1 cellular context compared by ENCODE assay signal in the genomic region with DNA sequence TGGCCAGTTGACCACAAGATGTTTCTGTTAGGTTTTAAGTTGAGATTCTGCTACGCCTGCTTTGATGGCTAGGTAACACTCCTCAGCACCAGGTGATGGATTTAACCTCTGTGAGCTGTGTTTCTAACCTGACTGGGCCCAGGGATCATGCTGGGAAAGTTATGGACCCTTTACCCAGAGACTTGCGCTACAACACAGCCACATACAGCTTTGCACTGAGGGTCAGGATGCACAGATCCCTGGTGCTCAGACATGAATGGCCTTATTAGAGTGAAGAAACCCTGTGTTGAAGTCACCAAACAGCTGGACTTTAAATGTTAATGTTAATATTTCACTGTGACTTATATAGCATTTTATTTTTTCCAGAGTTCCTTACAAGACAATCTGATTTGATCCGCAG.
TF ChIP-seq lines count a peak whose summit lies in the region.

No MANE protein-coding gene starts in this region.

TF ChIP-seq in HepG2, 621 proteins besides CTCF, POLR2A, EP300 and RAD21 (continued from another document and continues in another):
- TF ChIP-seq, protein P1, sequence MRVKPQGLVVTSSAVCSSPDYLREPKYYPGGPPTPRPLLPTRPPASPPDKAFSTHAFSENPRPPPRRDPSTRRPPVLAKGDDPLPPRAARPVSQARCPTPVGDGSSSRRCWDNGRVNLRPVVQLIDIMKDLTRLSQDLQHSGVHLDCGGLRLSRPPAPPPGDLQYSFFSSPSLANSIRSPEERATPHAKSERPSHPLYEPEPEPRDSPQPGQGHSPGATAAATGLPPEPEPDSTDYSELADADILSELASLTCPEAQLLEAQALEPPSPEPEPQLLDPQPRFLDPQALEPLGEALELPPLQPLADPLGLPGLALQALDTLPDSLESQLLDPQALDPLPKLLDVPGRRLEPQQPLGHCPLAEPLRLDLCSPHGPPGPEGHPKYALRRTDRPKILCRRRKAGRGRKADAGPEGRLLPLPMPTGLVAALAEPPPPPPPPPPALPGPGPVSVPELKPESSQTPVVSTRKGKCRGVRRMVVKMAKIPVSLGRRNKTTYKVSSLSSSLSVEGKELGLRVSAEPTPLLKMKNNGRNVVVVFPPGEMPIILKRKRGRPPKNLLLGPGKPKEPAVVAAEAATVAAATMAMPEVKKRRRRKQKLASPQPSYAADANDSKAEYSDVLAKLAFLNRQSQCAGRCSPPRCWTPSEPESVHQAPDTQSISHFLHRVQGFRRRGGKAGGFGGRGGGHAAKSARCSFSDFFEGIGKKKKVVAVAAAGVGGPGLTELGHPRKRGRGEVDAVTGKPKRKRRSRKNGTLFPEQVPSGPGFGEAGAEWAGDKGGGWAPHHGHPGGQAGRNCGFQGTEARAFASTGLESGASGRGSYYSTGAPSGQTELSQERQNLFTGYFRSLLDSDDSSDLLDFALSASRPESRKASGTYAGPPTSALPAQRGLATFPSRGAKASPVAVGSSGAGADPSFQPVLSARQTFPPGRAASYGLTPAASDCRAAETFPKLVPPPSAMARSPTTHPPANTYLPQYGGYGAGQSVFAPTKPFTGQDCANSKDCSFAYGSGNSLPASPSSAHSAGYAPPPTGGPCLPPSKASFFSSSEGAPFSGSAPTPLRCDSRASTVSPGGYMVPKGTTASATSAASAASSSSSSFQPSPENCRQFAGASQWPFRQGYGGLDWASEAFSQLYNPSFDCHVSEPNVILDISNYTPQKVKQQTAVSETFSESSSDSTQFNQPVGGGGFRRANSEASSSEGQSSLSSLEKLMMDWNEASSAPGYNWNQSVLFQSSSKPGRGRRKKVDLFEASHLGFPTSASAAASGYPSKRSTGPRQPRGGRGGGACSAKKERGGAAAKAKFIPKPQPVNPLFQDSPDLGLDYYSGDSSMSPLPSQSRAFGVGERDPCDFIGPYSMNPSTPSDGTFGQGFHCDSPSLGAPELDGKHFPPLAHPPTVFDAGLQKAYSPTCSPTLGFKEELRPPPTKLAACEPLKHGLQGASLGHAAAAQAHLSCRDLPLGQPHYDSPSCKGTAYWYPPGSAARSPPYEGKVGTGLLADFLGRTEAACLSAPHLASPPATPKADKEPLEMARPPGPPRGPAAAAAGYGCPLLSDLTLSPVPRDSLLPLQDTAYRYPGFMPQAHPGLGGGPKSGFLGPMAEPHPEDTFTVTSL (CRISPR knock-in tag; IDR thresholded peaks at IDR 0.05; ENCODE audit: borderline replicate concordance), result 0 out of 2 replicates have a peak, but pooled peaks have one; percentile 49
- no peak for TF ChIP-seq MTA3 (CRISPR knock-in tag; IDR thresholded peaks at IDR 0.05)
- no peak for TF ChIP-seq SRY (CRISPR knock-in tag; IDR thresholded peaks at IDR 0.05)
- TF ChIP-seq ARID2 (CRISPR knock-in tag; IDR thresholded peaks at IDR 0.05; ENCODE audit: borderline replicate concordance), result no peak
- TF ChIP-seq TCF12 (IDR thresholded peaks at IDR 0.05), result no peak
- TF ChIP-seq TCF12 (CRISPR knock-in tag; IDR thresholded peaks at IDR 0.05), result no peak
- no peak for TF ChIP-seq ZBTB40 (IDR thresholded peaks at IDR 0.05)
- TF ChIP-seq ZBTB40 (CRISPR knock-in tag; IDR thresholded peaks at IDR 0.05), result no peak
- TF ChIP-seq, protein P2, sequence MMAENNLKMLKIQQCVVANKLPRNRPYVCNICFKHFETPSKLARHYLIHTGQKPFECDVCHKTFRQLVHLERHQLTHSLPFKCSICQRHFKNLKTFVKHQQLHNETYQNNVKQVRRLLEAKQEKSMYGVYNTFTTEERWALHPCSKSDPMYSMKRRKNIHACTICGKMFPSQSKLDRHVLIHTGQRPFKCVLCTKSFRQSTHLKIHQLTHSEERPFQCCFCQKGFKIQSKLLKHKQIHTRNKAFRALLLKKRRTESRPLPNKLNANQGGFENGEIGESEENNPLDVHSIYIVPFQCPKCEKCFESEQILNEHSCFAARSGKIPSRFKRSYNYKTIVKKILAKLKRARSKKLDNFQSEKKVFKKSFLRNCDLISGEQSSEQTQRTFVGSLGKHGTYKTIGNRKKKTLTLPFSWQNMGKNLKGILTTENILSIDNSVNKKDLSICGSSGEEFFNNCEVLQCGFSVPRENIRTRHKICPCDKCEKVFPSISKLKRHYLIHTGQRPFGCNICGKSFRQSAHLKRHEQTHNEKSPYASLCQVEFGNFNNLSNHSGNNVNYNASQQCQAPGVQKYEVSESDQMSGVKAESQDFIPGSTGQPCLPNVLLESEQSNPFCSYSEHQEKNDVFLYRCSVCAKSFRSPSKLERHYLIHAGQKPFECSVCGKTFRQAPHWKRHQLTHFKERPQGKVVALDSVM (CRISPR knock-in tag; IDR thresholded peaks at IDR 0.05), result 0 out of 2 replicates have a peak, but pooled peaks have one; percentile 3
- TF ChIP-seq, protein P3, sequence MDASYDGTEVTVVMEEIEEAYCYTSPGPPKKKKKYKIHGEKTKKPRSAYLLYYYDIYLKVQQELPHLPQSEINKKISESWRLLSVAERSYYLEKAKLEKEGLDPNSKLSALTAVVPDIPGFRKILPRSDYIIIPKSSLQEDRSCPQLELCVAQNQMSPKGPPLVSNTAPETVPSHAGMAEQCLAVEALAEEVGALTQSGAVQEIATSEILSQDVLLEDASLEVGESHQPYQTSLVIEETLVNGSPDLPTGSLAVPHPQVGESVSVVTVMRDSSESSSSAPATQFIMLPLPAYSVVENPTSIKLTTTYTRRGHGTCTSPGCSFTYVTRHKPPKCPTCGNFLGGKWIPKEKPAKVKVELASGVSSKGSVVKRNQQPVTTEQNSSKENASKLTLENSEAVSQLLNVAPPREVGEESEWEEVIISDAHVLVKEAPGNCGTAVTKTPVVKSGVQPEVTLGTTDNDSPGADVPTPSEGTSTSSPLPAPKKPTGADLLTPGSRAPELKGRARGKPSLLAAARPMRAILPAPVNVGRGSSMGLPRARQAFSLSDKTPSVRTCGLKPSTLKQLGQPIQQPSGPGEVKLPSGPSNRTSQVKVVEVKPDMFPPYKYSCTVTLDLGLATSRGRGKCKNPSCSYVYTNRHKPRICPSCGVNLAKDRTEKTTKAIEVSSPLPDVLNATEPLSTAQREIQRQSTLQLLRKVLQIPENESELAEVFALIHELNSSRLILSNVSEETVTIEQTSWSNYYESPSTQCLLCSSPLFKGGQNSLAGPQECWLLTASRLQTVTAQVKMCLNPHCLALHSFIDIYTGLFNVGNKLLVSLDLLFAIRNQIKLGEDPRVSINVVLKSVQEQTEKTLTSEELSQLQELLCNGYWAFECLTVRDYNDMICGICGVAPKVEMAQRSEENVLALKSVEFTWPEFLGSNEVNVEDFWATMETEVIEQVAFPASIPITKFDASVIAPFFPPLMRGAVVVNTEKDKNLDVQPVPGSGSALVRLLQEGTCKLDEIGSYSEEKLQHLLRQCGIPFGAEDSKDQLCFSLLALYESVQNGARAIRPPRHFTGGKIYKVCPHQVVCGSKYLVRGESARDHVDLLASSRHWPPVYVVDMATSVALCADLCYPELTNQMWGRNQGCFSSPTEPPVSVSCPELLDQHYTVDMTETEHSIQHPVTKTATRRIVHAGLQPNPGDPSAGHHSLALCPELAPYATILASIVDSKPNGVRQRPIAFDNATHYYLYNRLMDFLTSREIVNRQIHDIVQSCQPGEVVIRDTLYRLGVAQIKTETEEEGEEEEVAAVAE (CRISPR knock-in tag; IDR thresholded peaks at IDR 0.05; ENCODE audit: borderline replicate concordance), result no peak
- TF ChIP-seq ZFP37 (CRISPR knock-in tag; IDR thresholded peaks at IDR 0.05; ENCODE audit: borderline replicate concordance), result 0 out of 2 replicates have a peak, but pooled peaks have one; percentile 7
- no peak for TF ChIP-seq TBX2 (CRISPR knock-in tag; IDR thresholded peaks at IDR 0.05; ENCODE audit: borderline replicate concordance)
- TF ChIP-seq ATF7-NPFF (CRISPR knock-in tag; IDR thresholded peaks at IDR 0.05; ENCODE audit: low read depth), result no peak
- no peak for TF ChIP-seq GFI1 (CRISPR knock-in tag; IDR thresholded peaks at IDR 0.05; ENCODE audit: borderline replicate concordance)
- TF ChIP-seq SOX13 (IDR thresholded peaks at IDR 0.05), result 0 out of 2 replicates have a peak, but pooled peaks have one; percentile 0
- no peak for TF ChIP-seq SOX13 (CRISPR knock-in tag; conservative IDR thresholded peaks at IDR 0.05 in 1 of 2, IDR thresholded peaks at IDR 0.05 in 1 of 2)
- TF ChIP-seq RCOR2 (CRISPR knock-in tag; IDR thresholded peaks at IDR 0.05), result 0 out of 2 replicates have a peak, but pooled peaks have one; percentile 14
- TF ChIP-seq SOX6 (IDR thresholded peaks at IDR 0.05), result no peak
- TF ChIP-seq SOX6 (CRISPR knock-in tag; IDR thresholded peaks at IDR 0.05), result 0 out of 2 replicates have a peak, but pooled peaks have one; percentile 21
- TF ChIP-seq CBFB (CRISPR knock-in tag; IDR thresholded peaks at IDR 0.05), result no peak
- TF ChIP-seq ZNF441 (CRISPR knock-in tag; IDR thresholded peaks at IDR 0.05; ENCODE audit: borderline replicate concordance), result 0 out of 2 replicates have a peak, but pooled peaks have one; percentile 28
- TF ChIP-seq SNAPC4 (CRISPR knock-in tag; IDR thresholded peaks at IDR 0.05), result no peak
- TF ChIP-seq ETV6 (CRISPR knock-in tag; conservative IDR thresholded peaks at IDR 0.05), result no peak
- no peak for TF ChIP-seq GTF3A (CRISPR knock-in tag; conservative IDR thresholded peaks at IDR 0.05)
